In the genomic region with DNA sequence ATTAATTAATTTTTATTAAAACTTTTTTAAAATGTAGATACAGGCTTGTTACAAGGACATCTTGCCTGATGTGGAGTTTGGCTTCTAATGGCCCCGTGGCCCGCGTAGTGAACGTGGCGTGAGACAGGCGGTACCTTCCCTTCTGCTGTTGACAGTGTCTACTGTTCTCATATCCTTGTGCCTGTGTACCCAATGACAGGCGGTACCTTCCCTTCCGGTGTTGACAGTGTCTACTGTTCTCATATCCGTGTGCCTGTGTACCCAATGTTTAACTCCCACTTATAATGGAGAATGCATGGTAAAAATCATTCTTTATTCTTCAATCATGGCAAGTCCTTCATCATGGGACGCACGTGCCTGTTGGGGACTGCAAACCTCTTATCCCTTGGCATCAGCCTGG, we compare ENCODE assay signal across 1 cellular context.
TF ChIP-seq lines count a peak whose summit lies in the region.

No MANE protein-coding gene starts in this region.

TF ChIP-seq in neural cell, 6 proteins besides CTCF, POLR2A, EP300 and RAD21 (continued from another document):
- no peak for TF ChIP-seq EZH2 (IDR thresholded peaks at IDR 0.05; ENCODE audit: borderline replicate concordance, insufficient read depth, low read length, poor library complexity, severe bottlenecking)
